6 cellular contexts compared by ENCODE assay signal in genomic region chr13:47862841-47863240, GRCh38.
"Had no signal": no experiment of that assay in that cellular context is flagged by ENCODE, and none has a peak within 500 bp of the region (broad histone marks: within the 10 kb centered on the region; RNA-seq: fewer than 3 reads in every experiment).

No MANE protein-coding gene starts in this region.

- DNase-seq: GM23248, GOT3, H7, H9, HCEC 1CT, HFFc6 had no signal

- H3K27ac ChIP-seq: GM23248 had no signal

- H2AFZ ChIP-seq: GM23248 had no signal

- H3K4me3 Mint-ChIP-seq: H9, HFFc6 had no signal

- H3K9me3 Mint-ChIP-seq: H9, HFFc6 had no signal

- H3K9ac ChIP-seq: GM23248 had no signal

- H3K4me3 ChIP-seq: GM23248 had no signal

- H3K27ac Mint-ChIP-seq: H9, HFFc6 had no signal
